ENCODE assay signal across 1 cellular context in the genomic region with DNA sequence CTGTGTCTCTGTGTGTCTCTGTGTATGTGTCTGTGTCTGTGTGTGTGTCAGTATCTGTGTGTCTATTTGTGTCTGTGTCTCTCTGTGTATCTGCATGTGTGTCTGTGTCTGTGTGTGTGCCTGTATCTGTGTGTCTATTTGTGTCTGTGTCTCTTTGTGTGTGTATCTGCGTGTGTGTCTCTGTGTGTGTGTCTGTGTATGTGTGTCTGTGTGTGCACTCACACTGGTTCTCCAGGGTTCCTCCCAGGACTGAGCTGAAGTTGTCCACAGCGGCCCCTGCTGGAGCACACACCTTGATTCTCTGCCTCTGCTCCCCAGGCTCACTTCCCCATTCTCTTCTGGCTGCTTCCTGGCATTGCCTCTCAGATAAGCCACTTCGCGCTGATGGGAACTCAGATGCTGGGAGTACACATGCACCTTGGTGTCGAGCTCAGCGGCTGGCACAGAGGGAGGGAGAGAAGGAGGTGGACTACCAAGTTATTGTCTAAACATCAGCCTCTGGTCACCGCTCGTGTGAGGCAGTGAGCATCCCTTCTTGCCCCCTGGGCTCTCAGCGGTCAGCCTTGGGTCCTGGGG.
TF ChIP-seq lines count a peak whose summit lies in the region.

No MANE protein-coding gene starts in this region.

TF ChIP-seq in SK-N-SH treated with all-trans-retinoic acid at 6 μM for 48 hours, 23 proteins besides CTCF, POLR2A, EP300 and RAD21 (continued from another document):
- TF ChIP-seq, protein P1, sequence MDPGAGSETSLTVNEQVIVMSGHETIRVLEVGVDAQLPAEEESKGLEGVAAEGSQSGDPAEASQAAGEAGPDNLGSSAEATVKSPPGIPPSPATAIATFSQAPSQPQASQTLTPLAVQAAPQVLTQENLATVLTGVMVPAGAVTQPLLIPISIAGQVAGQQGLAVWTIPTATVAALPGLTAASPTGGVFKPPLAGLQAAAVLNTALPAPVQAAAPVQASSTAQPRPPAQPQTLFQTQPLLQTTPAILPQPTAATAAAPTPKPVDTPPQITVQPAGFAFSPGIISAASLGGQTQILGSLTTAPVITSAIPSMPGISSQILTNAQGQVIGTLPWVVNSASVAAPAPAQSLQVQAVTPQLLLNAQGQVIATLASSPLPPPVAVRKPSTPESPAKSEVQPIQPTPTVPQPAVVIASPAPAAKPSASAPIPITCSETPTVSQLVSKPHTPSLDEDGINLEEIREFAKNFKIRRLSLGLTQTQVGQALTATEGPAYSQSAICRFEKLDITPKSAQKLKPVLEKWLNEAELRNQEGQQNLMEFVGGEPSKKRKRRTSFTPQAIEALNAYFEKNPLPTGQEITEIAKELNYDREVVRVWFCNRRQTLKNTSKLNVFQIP (CRISPR knock-in tag; IDR thresholded peaks at IDR 0.05; ENCODE audit: borderline replicate concordance, low read depth) = no peak
